26 cellular contexts compared by ENCODE assay signal in the genomic region with DNA sequence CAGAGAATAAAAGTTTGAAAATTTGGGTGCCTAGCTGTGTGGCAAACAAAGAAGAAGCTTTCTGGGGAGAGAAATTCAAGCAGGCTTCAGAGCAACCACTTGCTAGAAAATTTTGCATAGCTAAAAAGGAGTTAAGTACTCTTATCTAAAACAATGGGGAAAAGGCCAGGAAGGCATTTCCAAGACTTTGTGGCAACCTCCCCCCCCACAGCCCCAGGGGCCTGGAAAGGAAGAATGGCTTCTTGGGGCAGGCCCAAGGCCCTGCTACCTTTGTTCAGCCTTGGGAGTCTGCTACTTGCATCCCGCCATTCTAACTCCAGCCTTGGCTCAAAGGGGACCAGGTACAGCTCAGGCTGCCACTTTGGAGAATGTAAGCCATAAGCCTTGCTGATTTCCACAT.
"Had no signal": no experiment of that assay in that cellular context is flagged by ENCODE, and none has a peak within 500 bp of the region (broad histone marks: within the 10 kb centered on the region; RNA-seq: fewer than 3 reads in every experiment).

No MANE protein-coding gene starts in this region.

- H3K4me3 ChIP-seq: adrenal gland, body of pancreas, esophagus squamous epithelium, heart right ventricle, left lung, lower lobe of right lung, mucosa of descending colon, suprapubic skin, tibial artery, upper lobe of right lung had no signal

- DNase-seq: activated CD4-positive, alpha-beta T cell treated with anti-CD3 and anti-CD28 coated beads for 48 hours; activated CD4-positive, alpha-beta T cell treated with anti-CD3 and anti-CD28 coated beads, Interleukin-2, amount 50 U/mL, for 48 hours; activated CD8-positive, alpha-beta memory T cell treated with anti-CD3 and anti-CD28 coated beads for 24 hours; activated effector memory CD4-positive, alpha-beta T cell treated with anti-CD3 and anti-CD28 coated beads, Interleukin-2, amount 50 U/mL, for 16 hours; activated naive CD4-positive, alpha-beta T cell treated with anti-CD3 and anti-CD28 coated beads for 36 hours; activated naive CD8-positive, alpha-beta T cell treated with anti-CD3 and anti-CD28 coated beads for 36 hours; adrenal gland; aorta; body of pancreas; dermis blood vessel endothelial cell; effector CD4-positive, alpha-beta T cell; esophagus squamous epithelium; foreskin melanocyte; heart right ventricle; left lung; lower lobe of right lung; mucosa of descending colon; right cardiac atrium; stimulated activated CD4-positive, alpha-beta T cell treated with anti-CD3 and anti-CD28 coated beads, Interleukin-15, amount 100 ng/mL, for 24 hours; stimulated activated CD4-positive, alpha-beta T cell treated with anti-CD3 and anti-CD28 coated beads, Interleukin-2, amount 100 ng/mL, for 24 hours; stimulated activated naive CD4-positive, alpha-beta T cell; tibial artery; upper lobe of right lung had no signal

- ATAC-seq: body of pancreas; heart right ventricle; left lung; lower lobe of right lung; mucosa of descending colon; natural killer cell treated with Interleukin-12 subunit alpha and Interleukin-12 subunit beta and Interleukin-15 and Interleukin-18, amount 100 ng/mL, for 72 hours; right cardiac atrium; upper lobe of right lung had no signal

- H3K4me1 ChIP-seq: adrenal gland, left lung, lower lobe of right lung, suprapubic skin, upper lobe of right lung had no signal

- H3K27me3 ChIP-seq: body of pancreas, esophagus squamous epithelium, heart right ventricle, left lung, suprapubic skin, tibial artery, upper lobe of right lung had no signal

- H3K9me3 ChIP-seq: adrenal gland, body of pancreas, esophagus squamous epithelium, heart right ventricle, left lung, lower lobe of right lung, mucosa of descending colon, suprapubic skin, tibial artery, upper lobe of right lung had no signal

- H3K36me3 ChIP-seq: adrenal gland, esophagus squamous epithelium, heart right ventricle, left lung, lower lobe of right lung, suprapubic skin, tibial artery, upper lobe of right lung had no signal

- H3K27ac ChIP-seq: adrenal gland, body of pancreas, epithelial cell of prostate, esophagus squamous epithelium, heart right ventricle, left lung, lower lobe of right lung, suprapubic skin, upper lobe of right lung had no signal
